Comparison of ENCODE assay signal across 25 cellular contexts in the genomic region with DNA sequence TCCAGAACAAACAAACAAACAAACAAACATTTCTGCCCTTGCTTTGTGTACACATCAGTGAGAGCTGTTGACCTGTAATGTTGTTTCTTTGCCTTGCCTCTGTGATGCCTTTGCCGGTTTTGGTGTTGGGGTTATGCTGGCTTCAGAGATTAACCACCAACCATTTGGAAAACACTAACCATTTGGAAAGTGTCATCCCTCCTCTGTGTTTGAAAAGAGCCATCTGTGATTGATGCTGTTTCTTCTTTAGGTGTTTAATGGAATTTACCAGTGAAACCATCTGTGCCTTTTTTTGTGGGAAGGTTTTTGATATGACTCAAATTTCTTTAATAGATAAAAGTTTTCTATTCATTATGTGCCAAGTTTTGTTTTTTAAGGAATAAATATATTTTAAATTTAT.
"Had no signal": no experiment of that assay in that cellular context is flagged by ENCODE, and none has a peak within 500 bp of the region (broad histone marks: within the 10 kb centered on the region; RNA-seq: fewer than 3 reads in every experiment).

No MANE protein-coding gene starts in this region.

- FAIRE-seq: urothelium cell line had no signal

- DNase-seq: dermis blood vessel endothelial cell; effector memory CD4-positive, alpha-beta T cell; esophagus squamous epithelium; foreskin melanocyte; hypothalamus; immature natural killer cell; islet precursor cell; kidney glomerular epithelial cell; left colon; natural killer cell; pancreas; right lobe of liver; stimulated activated CD4-positive, alpha-beta T cell treated with anti-CD3 and anti-CD28 coated beads, Interleukin-12 subunit alpha, Interleukin-12 subunit beta, amount 100 ng/mL, for 4 hours; stimulated activated CD4-positive, alpha-beta T cell treated with anti-CD3 and anti-CD28 coated beads, Interleukin-1b, Interleukin-23, amount 100 ng/mL, for 48 hours; stimulated activated CD4-positive, alpha-beta T cell treated with anti-CD3 and anti-CD28 coated beads, Interleukin-4, amount 100 ng/mL, for 1 hour; stimulated activated CD8-positive, alpha-beta memory T cell treated with anti-CD3 and anti-CD28 coated beads, Interleukin-4, amount 100 ng/mL, for 48 hours; stimulated activated naive CD4-positive, alpha-beta T cell; stimulated activated naive CD8-positive, alpha-beta T cell treated with anti-CD3 and anti-CD28 coated beads, Interleukin-15, amount 100 ng/mL, for 72 hours; upper lobe of left lung had no signal

- H3K36me3 ChIP-seq: esophagus squamous epithelium, neutrophil, pancreas, right lobe of liver, upper lobe of left lung had no signal

- H3K9me3 ChIP-seq: esophagus squamous epithelium, neutrophil, pancreas, right lobe of liver, tibial nerve, upper lobe of left lung had no signal

- H3K4me2 ChIP-seq: smooth muscle cell had no signal

- H3K27me3 ChIP-seq: esophagus squamous epithelium, neutrophil, pancreas, right lobe of liver, tibial nerve, upper lobe of left lung had no signal

- ATAC-seq: left colon; natural killer cell; pancreas; stimulated activated naive CD8-positive, alpha-beta T cell treated with anti-CD3 and anti-CD28 coated beads, Interleukin-15, amount 100 ng/mL, for 72 hours had no signal

- H3K27ac ChIP-seq: neutrophil, pancreas, right lobe of liver, tibial nerve had no signal

- H3K4me3 ChIP-seq: coronary artery, esophagus squamous epithelium, lung, pancreas, right lobe of liver, smooth muscle cell, tibial nerve, upper lobe of left lung had no signal
